ENCODE assay signal across 1 cellular context in genomic region chr3:172355836-172356235, GRCh38.
TF ChIP-seq lines count a peak whose summit lies in the region.

No MANE protein-coding gene starts in this region.

TF ChIP-seq in GM23338, 12 proteins besides CTCF, POLR2A, EP300 and RAD21 (continued from another document):
- TF ChIP-seq ZNF114 (CRISPR knock-in tag; IDR thresholded peaks at IDR 0.05) (no peak), JUNB (IDR thresholded peaks at IDR 0.05; ENCODE audit: unreplicated experiment) (no peak), POLR2AphosphoS5 (IDR thresholded peaks at IDR 0.05; ENCODE audit: low read depth) (no peak), ETS1 (IDR thresholded peaks at IDR 0.05) (no peak)
